In the genomic region with DNA sequence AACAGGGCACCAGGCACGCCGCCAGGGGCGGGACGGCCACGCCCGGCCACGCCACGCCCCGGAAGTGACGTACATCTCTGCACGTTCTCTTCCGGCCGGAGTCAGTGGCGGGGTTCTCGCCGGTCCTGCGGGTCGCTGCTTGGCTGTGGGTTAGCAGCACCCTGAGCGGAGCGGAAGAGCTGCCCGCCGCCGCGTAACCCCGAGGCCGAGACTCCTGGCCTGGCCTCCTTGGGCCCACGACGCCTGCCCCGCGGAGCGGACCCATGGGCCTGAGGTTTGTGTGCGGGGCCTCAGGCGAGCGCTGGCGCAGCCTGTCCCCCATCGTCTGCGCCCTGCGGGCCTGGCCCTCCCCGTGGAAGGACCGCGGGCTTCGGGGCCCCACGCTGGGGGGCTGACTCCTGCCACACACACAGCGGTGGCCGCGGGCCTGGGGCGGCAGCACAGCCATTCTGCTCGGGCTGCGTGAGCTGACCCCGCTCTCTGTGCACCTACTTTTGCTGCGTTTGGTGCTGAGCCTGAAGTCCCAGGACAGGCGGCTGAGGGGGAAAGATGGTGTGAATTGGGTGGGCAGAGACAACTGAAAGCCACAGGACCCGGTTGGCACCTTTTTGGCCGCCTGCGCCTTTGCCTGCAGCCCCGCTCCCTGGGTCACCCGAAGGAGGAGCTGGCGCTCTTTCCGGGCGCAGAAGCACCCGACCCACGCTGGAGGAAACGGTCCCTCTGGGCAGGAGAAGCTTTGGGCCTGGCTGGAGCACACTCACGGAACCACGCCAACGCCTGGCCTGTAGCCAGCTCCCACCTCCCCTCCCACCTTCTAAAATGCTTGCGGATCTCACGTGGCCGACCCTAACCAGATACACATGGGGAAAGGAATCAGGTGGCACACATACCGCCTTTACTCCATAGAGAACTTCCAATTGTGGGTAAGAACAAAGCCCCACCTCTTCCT, we compare ENCODE assay signal across 1 cellular context.
TF ChIP-seq lines count a peak whose summit lies in the region.

No MANE protein-coding gene starts in this region.

TF ChIP-seq in K562, 482 proteins besides CTCF, POLR2A, EP300 and RAD21 (continued from another document and continues in another):
- TF ChIP-seq, protein P1, sequence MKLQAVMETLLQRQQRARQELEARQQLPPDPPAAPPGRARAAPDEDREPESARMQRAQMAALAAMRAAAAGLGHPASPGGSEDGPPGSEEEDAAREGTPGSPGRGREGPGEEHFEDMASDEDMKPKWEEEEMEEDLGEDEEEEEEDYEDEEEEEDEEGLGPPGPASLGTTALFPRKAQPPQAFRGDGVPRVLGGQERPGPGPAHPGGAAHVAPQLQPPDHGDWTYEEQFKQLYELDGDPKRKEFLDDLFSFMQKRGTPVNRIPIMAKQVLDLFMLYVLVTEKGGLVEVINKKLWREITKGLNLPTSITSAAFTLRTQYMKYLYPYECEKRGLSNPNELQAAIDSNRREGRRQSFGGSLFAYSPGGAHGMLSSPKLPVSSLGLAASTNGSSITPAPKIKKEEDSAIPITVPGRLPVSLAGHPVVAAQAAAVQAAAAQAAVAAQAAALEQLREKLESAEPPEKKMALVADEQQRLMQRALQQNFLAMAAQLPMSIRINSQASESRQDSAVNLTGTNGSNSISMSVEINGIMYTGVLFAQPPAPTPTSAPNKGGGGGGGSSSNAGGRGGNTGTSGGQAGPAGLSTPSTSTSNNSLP (IDR thresholded peaks at IDR 0.05; ENCODE audit: borderline replicate concordance, low read depth, low read length) = no peak
- TF ChIP-seq CCNT2 (IDR thresholded peaks at IDR 0.05; ENCODE audit: borderline replicate concordance, extremely low read depth, insufficient read length, low read depth, low read length) = peak; percentile 58
- TF ChIP-seq, protein P2, sequence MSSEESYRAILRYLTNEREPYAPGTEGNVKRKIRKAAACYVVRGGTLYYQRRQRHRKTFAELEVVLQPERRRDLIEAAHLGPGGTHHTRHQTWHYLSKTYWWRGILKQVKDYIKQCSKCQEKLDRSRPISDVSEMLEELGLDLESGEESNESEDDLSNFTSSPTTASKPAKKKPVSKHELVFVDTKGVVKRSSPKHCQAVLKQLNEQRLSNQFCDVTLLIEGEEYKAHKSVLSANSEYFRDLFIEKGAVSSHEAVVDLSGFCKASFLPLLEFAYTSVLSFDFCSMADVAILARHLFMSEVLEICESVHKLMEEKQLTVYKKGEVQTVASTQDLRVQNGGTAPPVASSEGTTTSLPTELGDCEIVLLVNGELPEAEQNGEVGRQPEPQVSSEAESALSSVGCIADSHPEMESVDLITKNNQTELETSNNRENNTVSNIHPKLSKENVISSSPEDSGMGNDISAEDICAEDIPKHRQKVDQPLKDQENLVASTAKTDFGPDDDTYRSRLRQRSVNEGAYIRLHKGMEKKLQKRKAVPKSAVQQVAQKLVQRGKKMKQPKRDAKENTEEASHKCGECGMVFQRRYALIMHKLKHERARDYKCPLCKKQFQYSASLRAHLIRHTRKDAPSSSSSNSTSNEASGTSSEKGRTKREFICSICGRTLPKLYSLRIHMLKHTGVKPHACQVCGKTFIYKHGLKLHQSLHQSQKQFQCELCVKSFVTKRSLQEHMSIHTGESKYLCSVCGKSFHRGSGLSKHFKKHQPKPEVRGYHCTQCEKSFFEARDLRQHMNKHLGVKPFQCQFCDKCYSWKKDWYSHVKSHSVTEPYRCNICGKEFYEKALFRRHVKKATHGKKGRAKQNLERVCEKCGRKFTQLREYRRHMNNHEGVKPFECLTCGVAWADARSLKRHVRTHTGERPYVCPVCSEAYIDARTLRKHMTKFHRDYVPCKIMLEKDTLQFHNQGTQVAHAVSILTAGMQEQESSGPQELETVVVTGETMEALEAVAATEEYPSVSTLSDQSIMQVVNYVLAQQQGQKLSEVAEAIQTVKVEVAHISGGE (CRISPR knock-in tag; IDR thresholded peaks at IDR 0.05) = peak in 1 of 3 experiments; percentile 63; a peak in 1 of 6 replicates
- peak in 1 of 2 experiments; percentile 52; a peak in 1 of 4 replicates for TF ChIP-seq NONO (IDR thresholded peaks at IDR 0.05; ENCODE audit: low read depth in 2 of 2, low read length in 1 of 2)
- no peak for TF ChIP-seq BRCA1 (IDR thresholded peaks at IDR 0.05)
- TF ChIP-seq BRCA1 (CRISPR knock-in tag; IDR thresholded peaks at IDR 0.05) = no peak
- peak; percentile 97 for TF ChIP-seq CREM (IDR thresholded peaks at IDR 0.05; ENCODE audit: low read depth)
- peak; percentile 61 for TF ChIP-seq HCFC1 (IDR thresholded peaks at IDR 0.05; ENCODE audit: low read depth, low read length)
- TF ChIP-seq, protein P3, sequence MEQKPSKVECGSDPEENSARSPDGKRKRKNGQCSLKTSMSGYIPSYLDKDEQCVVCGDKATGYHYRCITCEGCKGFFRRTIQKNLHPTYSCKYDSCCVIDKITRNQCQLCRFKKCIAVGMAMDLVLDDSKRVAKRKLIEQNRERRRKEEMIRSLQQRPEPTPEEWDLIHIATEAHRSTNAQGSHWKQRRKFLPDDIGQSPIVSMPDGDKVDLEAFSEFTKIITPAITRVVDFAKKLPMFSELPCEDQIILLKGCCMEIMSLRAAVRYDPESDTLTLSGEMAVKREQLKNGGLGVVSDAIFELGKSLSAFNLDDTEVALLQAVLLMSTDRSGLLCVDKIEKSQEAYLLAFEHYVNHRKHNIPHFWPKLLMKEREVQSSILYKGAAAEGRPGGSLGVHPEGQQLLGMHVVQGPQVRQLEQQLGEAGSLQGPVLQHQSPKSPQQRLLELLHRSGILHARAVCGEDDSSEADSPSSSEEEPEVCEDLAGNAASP (IDR thresholded peaks at IDR 0.05) = no peak
- TF ChIP-seq, protein P4, sequence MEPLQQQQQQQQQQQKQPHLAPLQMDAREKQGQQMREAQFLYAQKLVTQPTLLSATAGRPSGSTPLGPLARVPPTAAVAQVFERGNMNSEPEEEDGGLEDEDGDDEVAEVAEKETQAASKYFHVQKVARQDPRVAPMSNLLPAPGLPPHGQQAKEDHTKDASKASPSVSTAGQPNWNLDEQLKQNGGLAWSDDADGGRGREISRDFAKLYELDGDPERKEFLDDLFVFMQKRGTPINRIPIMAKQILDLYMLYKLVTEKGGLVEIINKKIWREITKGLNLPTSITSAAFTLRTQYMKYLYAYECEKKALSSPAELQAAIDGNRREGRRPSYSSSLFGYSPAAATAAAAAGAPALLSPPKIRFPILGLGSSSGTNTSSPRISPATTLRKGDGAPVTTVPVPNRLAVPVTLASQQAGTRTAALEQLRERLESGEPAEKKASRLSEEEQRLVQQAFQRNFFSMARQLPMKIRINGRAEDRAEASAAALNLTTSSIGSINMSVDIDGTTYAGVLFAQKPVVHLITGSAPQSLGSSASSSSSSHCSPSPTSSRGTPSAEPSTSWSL (CRISPR knock-in tag; IDR thresholded peaks at IDR 0.05; ENCODE audit: borderline replicate concordance) = 0 out of 2 replicates have a peak, but pooled peaks have one; percentile 48
- peak; percentile 71 for TF ChIP-seq TBP (optimal IDR thresholded peaks at IDR 0.05; ENCODE audit: low read depth, low read length)
- TF ChIP-seq E2F3 (CRISPR knock-in tag; IDR thresholded peaks at IDR 0.05) = 0 out of 2 replicates have a peak, but pooled peaks have one; percentile 59
- TF ChIP-seq GABPA (tag; conservative IDR thresholded peaks at IDR 0.05; ENCODE audit: low read depth) = peak; percentile 95
- TF ChIP-seq BCOR (IDR thresholded peaks at IDR 0.05) = peak; percentile 6; the same call in 1 of the 2 replicates
- TF ChIP-seq, protein P5, sequence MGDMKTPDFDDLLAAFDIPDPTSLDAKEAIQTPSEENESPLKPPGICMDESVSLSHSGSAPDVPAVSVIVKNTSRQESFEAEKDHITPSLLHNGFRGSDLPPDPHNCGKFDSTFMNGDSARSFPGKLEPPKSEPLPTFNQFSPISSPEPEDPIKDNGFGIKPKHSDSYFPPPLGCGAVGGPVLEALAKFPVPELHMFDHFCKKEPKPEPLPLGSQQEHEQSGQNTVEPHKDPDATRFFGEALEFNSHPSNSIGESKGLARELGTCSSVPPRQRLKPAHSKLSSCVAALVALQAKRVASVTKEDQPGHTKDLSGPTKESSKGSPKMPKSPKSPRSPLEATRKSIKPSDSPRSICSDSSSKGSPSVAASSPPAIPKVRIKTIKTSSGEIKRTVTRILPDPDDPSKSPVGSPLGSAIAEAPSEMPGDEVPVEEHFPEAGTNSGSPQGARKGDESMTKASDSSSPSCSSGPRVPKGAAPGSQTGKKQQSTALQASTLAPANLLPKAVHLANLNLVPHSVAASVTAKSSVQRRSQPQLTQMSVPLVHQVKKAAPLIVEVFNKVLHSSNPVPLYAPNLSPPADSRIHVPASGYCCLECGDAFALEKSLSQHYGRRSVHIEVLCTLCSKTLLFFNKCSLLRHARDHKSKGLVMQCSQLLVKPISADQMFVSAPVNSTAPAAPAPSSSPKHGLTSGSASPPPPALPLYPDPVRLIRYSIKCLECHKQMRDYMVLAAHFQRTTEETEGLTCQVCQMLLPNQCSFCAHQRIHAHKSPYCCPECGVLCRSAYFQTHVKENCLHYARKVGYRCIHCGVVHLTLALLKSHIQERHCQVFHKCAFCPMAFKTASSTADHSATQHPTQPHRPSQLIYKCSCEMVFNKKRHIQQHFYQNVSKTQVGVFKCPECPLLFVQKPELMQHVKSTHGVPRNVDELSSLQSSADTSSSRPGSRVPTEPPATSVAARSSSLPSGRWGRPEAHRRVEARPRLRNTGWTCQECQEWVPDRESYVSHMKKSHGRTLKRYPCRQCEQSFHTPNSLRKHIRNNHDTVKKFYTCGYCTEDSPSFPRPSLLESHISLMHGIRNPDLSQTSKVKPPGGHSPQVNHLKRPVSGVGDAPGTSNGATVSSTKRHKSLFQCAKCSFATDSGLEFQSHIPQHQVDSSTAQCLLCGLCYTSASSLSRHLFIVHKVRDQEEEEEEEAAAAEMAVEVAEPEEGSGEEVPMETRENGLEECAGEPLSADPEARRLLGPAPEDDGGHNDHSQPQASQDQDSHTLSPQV (IDR thresholded peaks at IDR 0.05) = no peak
- TF ChIP-seq HMG20B (CRISPR knock-in tag; IDR thresholded peaks at IDR 0.05) = no peak
- no peak for TF ChIP-seq PTTG1 (tag; IDR thresholded peaks at IDR 0.05; ENCODE audit: low read depth)
- TF ChIP-seq ZFX (CRISPR knock-in tag; IDR thresholded peaks at IDR 0.05) = peak; percentile 81
- TF ChIP-seq RHOXF2B (CRISPR knock-in tag; conservative IDR thresholded peaks at IDR 0.05) = no peak
- 0 out of 2 replicates have a peak, but pooled peaks have one; percentile 5 for TF ChIP-seq TCF3 (CRISPR knock-in tag; IDR thresholded peaks at IDR 0.05)
- TF ChIP-seq ZNF24 (IDR thresholded peaks at IDR 0.05) = no peak
- TF ChIP-seq, protein P6, sequence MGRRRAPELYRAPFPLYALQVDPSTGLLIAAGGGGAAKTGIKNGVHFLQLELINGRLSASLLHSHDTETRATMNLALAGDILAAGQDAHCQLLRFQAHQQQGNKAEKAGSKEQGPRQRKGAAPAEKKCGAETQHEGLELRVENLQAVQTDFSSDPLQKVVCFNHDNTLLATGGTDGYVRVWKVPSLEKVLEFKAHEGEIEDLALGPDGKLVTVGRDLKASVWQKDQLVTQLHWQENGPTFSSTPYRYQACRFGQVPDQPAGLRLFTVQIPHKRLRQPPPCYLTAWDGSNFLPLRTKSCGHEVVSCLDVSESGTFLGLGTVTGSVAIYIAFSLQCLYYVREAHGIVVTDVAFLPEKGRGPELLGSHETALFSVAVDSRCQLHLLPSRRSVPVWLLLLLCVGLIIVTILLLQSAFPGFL (CRISPR knock-in tag; IDR thresholded peaks at IDR 0.05) = no peak
- TF ChIP-seq, protein P7, sequence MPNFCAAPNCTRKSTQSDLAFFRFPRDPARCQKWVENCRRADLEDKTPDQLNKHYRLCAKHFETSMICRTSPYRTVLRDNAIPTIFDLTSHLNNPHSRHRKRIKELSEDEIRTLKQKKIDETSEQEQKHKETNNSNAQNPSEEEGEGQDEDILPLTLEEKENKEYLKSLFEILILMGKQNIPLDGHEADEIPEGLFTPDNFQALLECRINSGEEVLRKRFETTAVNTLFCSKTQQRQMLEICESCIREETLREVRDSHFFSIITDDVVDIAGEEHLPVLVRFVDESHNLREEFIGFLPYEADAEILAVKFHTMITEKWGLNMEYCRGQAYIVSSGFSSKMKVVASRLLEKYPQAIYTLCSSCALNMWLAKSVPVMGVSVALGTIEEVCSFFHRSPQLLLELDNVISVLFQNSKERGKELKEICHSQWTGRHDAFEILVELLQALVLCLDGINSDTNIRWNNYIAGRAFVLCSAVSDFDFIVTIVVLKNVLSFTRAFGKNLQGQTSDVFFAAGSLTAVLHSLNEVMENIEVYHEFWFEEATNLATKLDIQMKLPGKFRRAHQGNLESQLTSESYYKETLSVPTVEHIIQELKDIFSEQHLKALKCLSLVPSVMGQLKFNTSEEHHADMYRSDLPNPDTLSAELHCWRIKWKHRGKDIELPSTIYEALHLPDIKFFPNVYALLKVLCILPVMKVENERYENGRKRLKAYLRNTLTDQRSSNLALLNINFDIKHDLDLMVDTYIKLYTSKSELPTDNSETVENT (CRISPR knock-in tag; IDR thresholded peaks at IDR 0.05) = peak; percentile 83; the same call in 1 of the 2 replicates
- TF ChIP-seq HOXB6 (CRISPR knock-in tag; IDR thresholded peaks at IDR 0.05; ENCODE audit: borderline replicate concordance) = no peak
- TF ChIP-seq CREBBP (IDR thresholded peaks at IDR 0.05; ENCODE audit: low read depth, low read length) = no peak
- TF ChIP-seq, protein P8, sequence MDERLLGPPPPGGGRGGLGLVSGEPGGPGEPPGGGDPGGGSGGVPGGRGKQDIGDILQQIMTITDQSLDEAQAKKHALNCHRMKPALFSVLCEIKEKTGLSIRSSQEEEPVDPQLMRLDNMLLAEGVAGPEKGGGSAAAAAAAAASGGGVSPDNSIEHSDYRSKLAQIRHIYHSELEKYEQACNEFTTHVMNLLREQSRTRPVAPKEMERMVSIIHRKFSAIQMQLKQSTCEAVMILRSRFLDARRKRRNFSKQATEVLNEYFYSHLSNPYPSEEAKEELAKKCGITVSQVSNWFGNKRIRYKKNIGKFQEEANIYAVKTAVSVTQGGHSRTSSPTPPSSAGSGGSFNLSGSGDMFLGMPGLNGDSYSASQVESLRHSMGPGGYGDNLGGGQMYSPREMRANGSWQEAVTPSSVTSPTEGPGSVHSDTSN (CRISPR knock-in tag; IDR thresholded peaks at IDR 0.05; ENCODE audit: low read depth) = no peak
- TF ChIP-seq, protein P8 (tag; conservative IDR thresholded peaks at IDR 0.05; ENCODE audit: low read depth) = no peak
- TF ChIP-seq LCOR (CRISPR knock-in tag; IDR thresholded peaks at IDR 0.05) = no peak
